1 cellular context compared by ENCODE assay signal in the genomic region with DNA sequence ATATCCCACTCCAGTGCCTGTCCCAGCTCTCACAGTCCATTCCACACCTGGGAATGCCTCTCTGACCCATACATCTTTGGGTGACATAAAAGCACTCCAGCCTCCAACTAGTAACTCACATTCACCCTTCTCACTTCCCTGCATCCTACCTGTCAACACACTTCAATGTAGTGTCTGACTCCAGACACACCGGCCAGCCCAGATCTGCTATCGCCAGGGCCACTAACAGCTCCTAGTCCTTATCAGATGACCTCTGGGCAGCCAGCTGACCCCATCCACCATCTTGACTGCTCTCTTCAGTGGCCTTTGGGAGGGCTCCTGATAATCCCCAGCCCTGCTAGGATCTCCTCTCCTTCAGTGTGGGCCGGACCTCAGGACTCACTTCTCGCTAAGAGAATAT.
TF ChIP-seq lines count a peak whose summit lies in the region.

No MANE protein-coding gene starts in this region.

TF ChIP-seq in K562, 482 proteins besides CTCF, POLR2A, EP300 and RAD21 (continued from another document and continues in another):
- TF ChIP-seq, protein P1, sequence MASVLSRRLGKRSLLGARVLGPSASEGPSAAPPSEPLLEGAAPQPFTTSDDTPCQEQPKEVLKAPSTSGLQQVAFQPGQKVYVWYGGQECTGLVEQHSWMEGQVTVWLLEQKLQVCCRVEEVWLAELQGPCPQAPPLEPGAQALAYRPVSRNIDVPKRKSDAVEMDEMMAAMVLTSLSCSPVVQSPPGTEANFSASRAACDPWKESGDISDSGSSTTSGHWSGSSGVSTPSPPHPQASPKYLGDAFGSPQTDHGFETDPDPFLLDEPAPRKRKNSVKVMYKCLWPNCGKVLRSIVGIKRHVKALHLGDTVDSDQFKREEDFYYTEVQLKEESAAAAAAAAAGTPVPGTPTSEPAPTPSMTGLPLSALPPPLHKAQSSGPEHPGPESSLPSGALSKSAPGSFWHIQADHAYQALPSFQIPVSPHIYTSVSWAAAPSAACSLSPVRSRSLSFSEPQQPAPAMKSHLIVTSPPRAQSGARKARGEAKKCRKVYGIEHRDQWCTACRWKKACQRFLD (CRISPR knock-in tag; IDR thresholded peaks at IDR 0.05) = no peak
- no peak for TF ChIP-seq TAF1 (IDR thresholded peaks at IDR 0.05; ENCODE audit: control insufficient read depth, extremely low read depth, insufficient read depth, low read length, severe bottlenecking)
- TF ChIP-seq ZNF785 (CRISPR knock-in tag; IDR thresholded peaks at IDR 0.05) = no peak
- TF ChIP-seq BCOR (IDR thresholded peaks at IDR 0.05) = no peak
- TF ChIP-seq TGIF2 (CRISPR knock-in tag; IDR thresholded peaks at IDR 0.05) = no peak
- TF ChIP-seq, protein P2, sequence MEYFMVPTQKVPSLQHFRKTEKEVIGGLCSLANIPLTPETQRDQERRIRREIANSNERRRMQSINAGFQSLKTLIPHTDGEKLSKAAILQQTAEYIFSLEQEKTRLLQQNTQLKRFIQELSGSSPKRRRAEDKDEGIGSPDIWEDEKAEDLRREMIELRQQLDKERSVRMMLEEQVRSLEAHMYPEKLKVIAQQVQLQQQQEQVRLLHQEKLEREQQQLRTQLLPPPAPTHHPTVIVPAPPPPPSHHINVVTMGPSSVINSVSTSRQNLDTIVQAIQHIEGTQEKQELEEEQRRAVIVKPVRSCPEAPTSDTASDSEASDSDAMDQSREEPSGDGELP (CRISPR knock-in tag; IDR thresholded peaks at IDR 0.05; ENCODE audit: borderline replicate concordance) = peak; percentile 60; the same call in 1 of the 2 replicates
- TF ChIP-seq GABPB1 (CRISPR knock-in tag; IDR thresholded peaks at IDR 0.05) = no peak
- TF ChIP-seq NCOA2 (IDR thresholded peaks at IDR 0.05; ENCODE audit: partially characterized antibody in 2 of 2) = no peak
- TF ChIP-seq, protein P3, sequence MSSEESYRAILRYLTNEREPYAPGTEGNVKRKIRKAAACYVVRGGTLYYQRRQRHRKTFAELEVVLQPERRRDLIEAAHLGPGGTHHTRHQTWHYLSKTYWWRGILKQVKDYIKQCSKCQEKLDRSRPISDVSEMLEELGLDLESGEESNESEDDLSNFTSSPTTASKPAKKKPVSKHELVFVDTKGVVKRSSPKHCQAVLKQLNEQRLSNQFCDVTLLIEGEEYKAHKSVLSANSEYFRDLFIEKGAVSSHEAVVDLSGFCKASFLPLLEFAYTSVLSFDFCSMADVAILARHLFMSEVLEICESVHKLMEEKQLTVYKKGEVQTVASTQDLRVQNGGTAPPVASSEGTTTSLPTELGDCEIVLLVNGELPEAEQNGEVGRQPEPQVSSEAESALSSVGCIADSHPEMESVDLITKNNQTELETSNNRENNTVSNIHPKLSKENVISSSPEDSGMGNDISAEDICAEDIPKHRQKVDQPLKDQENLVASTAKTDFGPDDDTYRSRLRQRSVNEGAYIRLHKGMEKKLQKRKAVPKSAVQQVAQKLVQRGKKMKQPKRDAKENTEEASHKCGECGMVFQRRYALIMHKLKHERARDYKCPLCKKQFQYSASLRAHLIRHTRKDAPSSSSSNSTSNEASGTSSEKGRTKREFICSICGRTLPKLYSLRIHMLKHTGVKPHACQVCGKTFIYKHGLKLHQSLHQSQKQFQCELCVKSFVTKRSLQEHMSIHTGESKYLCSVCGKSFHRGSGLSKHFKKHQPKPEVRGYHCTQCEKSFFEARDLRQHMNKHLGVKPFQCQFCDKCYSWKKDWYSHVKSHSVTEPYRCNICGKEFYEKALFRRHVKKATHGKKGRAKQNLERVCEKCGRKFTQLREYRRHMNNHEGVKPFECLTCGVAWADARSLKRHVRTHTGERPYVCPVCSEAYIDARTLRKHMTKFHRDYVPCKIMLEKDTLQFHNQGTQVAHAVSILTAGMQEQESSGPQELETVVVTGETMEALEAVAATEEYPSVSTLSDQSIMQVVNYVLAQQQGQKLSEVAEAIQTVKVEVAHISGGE (CRISPR knock-in tag; IDR thresholded peaks at IDR 0.05) = no peak
- TF ChIP-seq, protein P4, sequence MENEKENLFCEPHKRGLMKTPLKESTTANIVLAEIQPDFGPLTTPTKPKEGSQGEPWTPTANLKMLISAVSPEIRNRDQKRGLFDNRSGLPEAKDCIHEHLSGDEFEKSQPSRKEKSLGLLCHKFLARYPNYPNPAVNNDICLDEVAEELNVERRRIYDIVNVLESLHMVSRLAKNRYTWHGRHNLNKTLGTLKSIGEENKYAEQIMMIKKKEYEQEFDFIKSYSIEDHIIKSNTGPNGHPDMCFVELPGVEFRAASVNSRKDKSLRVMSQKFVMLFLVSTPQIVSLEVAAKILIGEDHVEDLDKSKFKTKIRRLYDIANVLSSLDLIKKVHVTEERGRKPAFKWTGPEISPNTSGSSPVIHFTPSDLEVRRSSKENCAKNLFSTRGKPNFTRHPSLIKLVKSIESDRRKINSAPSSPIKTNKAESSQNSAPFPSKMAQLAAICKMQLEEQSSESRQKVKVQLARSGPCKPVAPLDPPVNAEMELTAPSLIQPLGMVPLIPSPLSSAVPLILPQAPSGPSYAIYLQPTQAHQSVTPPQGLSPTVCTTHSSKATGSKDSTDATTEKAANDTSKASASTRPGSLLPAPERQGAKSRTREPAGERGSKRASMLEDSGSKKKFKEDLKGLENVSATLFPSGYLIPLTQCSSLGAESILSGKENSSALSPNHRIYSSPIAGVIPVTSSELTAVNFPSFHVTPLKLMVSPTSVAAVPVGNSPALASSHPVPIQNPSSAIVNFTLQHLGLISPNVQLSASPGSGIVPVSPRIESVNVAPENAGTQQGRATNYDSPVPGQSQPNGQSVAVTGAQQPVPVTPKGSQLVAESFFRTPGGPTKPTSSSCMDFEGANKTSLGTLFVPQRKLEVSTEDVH (IDR thresholded peaks at IDR 0.05; ENCODE audit: low read depth, partially characterized antibody) = no peak
- TF ChIP-seq NR4A1 (CRISPR knock-in tag; IDR thresholded peaks at IDR 0.05) = no peak
- TF ChIP-seq NR4A1 (tag; IDR thresholded peaks at IDR 0.05) = no peak
- TF ChIP-seq CC2D1A (IDR thresholded peaks at IDR 0.05) = no peak
- TF ChIP-seq FOXA1 (IDR thresholded peaks at IDR 0.05; ENCODE audit: borderline replicate concordance) = no peak
- no peak for TF ChIP-seq HMG20B (CRISPR knock-in tag; IDR thresholded peaks at IDR 0.05)
- TF ChIP-seq, protein P5, sequence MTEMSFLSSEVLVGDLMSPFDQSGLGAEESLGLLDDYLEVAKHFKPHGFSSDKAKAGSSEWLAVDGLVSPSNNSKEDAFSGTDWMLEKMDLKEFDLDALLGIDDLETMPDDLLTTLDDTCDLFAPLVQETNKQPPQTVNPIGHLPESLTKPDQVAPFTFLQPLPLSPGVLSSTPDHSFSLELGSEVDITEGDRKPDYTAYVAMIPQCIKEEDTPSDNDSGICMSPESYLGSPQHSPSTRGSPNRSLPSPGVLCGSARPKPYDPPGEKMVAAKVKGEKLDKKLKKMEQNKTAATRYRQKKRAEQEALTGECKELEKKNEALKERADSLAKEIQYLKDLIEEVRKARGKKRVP (CRISPR knock-in tag; IDR thresholded peaks at IDR 0.05) = no peak
- TF ChIP-seq, protein P6, sequence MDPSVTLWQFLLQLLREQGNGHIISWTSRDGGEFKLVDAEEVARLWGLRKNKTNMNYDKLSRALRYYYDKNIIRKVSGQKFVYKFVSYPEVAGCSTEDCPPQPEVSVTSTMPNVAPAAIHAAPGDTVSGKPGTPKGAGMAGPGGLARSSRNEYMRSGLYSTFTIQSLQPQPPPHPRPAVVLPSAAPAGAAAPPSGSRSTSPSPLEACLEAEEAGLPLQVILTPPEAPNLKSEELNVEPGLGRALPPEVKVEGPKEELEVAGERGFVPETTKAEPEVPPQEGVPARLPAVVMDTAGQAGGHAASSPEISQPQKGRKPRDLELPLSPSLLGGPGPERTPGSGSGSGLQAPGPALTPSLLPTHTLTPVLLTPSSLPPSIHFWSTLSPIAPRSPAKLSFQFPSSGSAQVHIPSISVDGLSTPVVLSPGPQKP (CRISPR knock-in tag; IDR thresholded peaks at IDR 0.05) = no peak
- TF ChIP-seq PRPF4 (IDR thresholded peaks at IDR 0.05; ENCODE audit: insufficient read depth, low read depth, low read length, poor library complexity, severe bottlenecking) = no peak
- TF ChIP-seq ZNF384 (IDR thresholded peaks at IDR 0.05; ENCODE audit: low read depth, low read length) = no peak
- TF ChIP-seq ZFX (CRISPR knock-in tag; IDR thresholded peaks at IDR 0.05) = no peak
- no peak for TF ChIP-seq ZNF445 (CRISPR knock-in tag; IDR thresholded peaks at IDR 0.05; ENCODE audit: low read depth)
- TF ChIP-seq, protein P7, sequence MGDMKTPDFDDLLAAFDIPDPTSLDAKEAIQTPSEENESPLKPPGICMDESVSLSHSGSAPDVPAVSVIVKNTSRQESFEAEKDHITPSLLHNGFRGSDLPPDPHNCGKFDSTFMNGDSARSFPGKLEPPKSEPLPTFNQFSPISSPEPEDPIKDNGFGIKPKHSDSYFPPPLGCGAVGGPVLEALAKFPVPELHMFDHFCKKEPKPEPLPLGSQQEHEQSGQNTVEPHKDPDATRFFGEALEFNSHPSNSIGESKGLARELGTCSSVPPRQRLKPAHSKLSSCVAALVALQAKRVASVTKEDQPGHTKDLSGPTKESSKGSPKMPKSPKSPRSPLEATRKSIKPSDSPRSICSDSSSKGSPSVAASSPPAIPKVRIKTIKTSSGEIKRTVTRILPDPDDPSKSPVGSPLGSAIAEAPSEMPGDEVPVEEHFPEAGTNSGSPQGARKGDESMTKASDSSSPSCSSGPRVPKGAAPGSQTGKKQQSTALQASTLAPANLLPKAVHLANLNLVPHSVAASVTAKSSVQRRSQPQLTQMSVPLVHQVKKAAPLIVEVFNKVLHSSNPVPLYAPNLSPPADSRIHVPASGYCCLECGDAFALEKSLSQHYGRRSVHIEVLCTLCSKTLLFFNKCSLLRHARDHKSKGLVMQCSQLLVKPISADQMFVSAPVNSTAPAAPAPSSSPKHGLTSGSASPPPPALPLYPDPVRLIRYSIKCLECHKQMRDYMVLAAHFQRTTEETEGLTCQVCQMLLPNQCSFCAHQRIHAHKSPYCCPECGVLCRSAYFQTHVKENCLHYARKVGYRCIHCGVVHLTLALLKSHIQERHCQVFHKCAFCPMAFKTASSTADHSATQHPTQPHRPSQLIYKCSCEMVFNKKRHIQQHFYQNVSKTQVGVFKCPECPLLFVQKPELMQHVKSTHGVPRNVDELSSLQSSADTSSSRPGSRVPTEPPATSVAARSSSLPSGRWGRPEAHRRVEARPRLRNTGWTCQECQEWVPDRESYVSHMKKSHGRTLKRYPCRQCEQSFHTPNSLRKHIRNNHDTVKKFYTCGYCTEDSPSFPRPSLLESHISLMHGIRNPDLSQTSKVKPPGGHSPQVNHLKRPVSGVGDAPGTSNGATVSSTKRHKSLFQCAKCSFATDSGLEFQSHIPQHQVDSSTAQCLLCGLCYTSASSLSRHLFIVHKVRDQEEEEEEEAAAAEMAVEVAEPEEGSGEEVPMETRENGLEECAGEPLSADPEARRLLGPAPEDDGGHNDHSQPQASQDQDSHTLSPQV (IDR thresholded peaks at IDR 0.05) = no peak
- no peak for TF ChIP-seq ZSCAN29 (IDR thresholded peaks at IDR 0.05)
- TF ChIP-seq ERF (CRISPR knock-in tag; IDR thresholded peaks at IDR 0.05) = no peak
- TF ChIP-seq, protein P8, sequence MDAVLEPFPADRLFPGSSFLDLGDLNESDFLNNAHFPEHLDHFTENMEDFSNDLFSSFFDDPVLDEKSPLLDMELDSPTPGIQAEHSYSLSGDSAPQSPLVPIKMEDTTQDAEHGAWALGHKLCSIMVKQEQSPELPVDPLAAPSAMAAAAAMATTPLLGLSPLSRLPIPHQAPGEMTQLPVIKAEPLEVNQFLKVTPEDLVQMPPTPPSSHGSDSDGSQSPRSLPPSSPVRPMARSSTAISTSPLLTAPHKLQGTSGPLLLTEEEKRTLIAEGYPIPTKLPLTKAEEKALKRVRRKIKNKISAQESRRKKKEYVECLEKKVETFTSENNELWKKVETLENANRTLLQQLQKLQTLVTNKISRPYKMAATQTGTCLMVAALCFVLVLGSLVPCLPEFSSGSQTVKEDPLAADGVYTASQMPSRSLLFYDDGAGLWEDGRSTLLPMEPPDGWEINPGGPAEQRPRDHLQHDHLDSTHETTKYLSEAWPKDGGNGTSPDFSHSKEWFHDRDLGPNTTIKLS (IDR thresholded peaks at IDR 0.05; ENCODE audit: borderline replicate concordance, low read depth) = no peak
- TF ChIP-seq, protein P9, sequence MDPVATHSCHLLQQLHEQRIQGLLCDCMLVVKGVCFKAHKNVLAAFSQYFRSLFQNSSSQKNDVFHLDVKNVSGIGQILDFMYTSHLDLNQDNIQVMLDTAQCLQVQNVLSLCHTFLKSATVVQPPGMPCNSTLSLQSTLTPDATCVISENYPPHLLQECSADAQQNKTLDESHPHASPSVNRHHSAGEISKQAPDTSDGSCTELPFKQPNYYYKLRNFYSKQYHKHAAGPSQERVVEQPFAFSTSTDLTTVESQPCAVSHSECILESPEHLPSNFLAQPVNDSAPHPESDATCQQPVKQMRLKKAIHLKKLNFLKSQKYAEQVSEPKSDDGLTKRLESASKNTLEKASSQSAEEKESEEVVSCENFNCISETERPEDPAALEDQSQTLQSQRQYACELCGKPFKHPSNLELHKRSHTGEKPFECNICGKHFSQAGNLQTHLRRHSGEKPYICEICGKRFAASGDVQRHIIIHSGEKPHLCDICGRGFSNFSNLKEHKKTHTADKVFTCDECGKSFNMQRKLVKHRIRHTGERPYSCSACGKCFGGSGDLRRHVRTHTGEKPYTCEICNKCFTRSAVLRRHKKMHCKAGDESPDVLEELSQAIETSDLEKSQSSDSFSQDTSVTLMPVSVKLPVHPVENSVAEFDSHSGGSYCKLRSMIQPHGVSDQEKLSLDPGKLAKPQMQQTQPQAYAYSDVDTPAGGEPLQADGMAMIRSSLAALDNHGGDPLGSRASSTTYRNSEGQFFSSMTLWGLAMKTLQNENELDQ (CRISPR knock-in tag; IDR thresholded peaks at IDR 0.05; ENCODE audit: borderline replicate concordance) = no peak
- no peak for TF ChIP-seq NEUROD1 (IDR thresholded peaks at IDR 0.05; ENCODE audit: borderline replicate concordance, low read depth, low read length, partially characterized antibody)
- TF ChIP-seq ZNF586 (CRISPR knock-in tag; conservative IDR thresholded peaks at IDR 0.05) = no peak
- TF ChIP-seq ETS2 (tag; IDR thresholded peaks at IDR 0.05; ENCODE audit: borderline replicate concordance, poor library complexity, severe bottlenecking) = no peak
- no peak for TF ChIP-seq MCM7 (IDR thresholded peaks at IDR 0.05)
- no peak for TF ChIP-seq ZNF3 (CRISPR knock-in tag; IDR thresholded peaks at IDR 0.05)
- TF ChIP-seq, protein P10, sequence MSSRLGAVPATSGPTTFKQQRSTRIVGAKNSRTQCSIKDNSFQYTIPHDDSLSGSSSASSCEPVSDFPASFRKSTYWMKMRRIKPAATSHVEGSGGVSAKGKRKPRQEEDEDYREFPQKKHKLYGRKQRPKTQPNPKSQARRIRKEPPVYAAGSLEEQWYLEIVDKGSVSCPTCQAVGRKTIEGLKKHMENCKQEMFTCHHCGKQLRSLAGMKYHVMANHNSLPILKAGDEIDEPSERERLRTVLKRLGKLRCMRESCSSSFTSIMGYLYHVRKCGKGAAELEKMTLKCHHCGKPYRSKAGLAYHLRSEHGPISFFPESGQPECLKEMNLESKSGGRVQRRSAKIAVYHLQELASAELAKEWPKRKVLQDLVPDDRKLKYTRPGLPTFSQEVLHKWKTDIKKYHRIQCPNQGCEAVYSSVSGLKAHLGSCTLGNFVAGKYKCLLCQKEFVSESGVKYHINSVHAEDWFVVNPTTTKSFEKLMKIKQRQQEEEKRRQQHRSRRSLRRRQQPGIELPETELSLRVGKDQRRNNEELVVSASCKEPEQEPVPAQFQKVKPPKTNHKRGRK (tag; IDR thresholded peaks at IDR 0.05) = no peak
- TF ChIP-seq, protein P11, sequence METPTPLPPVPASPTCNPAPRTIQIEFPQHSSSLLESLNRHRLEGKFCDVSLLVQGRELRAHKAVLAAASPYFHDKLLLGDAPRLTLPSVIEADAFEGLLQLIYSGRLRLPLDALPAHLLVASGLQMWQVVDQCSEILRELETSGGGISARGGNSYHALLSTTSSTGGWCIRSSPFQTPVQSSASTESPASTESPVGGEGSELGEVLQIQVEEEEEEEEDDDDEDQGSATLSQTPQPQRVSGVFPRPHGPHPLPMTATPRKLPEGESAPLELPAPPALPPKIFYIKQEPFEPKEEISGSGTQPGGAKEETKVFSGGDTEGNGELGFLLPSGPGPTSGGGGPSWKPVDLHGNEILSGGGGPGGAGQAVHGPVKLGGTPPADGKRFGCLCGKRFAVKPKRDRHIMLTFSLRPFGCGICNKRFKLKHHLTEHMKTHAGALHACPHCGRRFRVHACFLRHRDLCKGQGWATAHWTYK (CRISPR knock-in tag; IDR thresholded peaks at IDR 0.05) = 0 out of 2 replicates have a peak, but pooled peaks have one; percentile 58
